ENCODE assay signal across 8 cellular contexts in genomic region chr9:37800631-37801286, GRCh38. TPM values are rescaled to one million over a fixed set of nuclear protein-coding genes. Genes with fewer than 3 reads are reported as not detected.
DNase-seq lines count a peak whose midpoint lies in the region; ATAC-seq and TF ChIP-seq lines count a peak whose summit lies in the region.

DCAF10 (plus strand) TSS chr9:37800797; CDS start chr9:37800867, 70 bp downstream.

- peak; percentile 87 for TF ChIP-seq POLR2A in GM18951 (IDR thresholded peaks at IDR 0.05; ENCODE audit: extremely low read depth, insufficient read depth, insufficient read length)
- peak; percentile 74 for TF ChIP-seq POLR2A in right lobe of liver (IDR thresholded peaks at IDR 0.05)

- ATAC-seq in HG03175 (IDR thresholded peaks at IDR 0.05; ENCODE audit: unreplicated experiment) = peak; percentile 72
- peak; percentile 95 to 97 (median 96) for ATAC-seq in right lobe of liver

- H3K27me3 ChIP-seq in right lobe of liver = no peaks in the 10 kb centered on the region

- WGBS in right lobe of liver (ENCODE audit: insufficient coverage, low coverage, low lambda C conversion rate, missing lambda C conversion rate) = 0% methylated on average over 6 of the region's 72 CpGs

- peaks cover 0 to 16% (median 6%) of the 10 kb centered on the region in 4 donors for H3K4me1 ChIP-seq in right lobe of liver

- in situ Hi-C loops in GM18951 (cut with MboI; ENCODE audit: low sequenced_read_pairs, unreplicated experiment) = no loop called here

- intact Hi-C loops in right lobe of liver (cut with DNase I) = loop anchor here in 1 of 2 donors (2.0 kb wide), 1 partner anchor 16 kb away; the partner anchor contains the start of gene EXOSC3

- peak within 1 kb of the TSS; percentile 72 to 98 (median 94) for H3K4me3 ChIP-seq in right lobe of liver

- DNase-seq in Ammon's horn (ENCODE audit: low spot score) = peak; percentile 79
- peak; percentile 34 for DNase-seq in NCI-H510A (lab: John Stamatoyannopoulos, UW)
- peak; percentile 83 for DNase-seq in activated CD4-positive, alpha-beta T cell treated with anti-CD3 and anti-CD28 coated beads, Interleukin-2, amount 50 U/mL, for 4 hours
- DNase-seq in dermis microvascular lymphatic vessel endothelial cell (ENCODE audit: low read depth in 2 of 2) = peak; percentile 70 to 88
- DNase-seq in right lobe of liver = peak; percentile 89 to 90 (median 90)
- peak; percentile 81 to 92 for DNase-seq in stimulated activated CD4-positive, alpha-beta T cell treated with anti-CD3 and anti-CD28 coated beads, Interleukin-4, amount 100 ng/mL, for 4 hours

- peak in 1 of 4 donors; percentile 17 for TF ChIP-seq CTCF in right lobe of liver (IDR thresholded peaks at IDR 0.05)

- H3K36me3 ChIP-seq in right lobe of liver = peaks cover 0 to 4% (median 0%) of the 10 kb centered on the region in 4 donors

- peak within 1 kb of the TSS; percentile 72 to 89 (median 81) for H3K27ac ChIP-seq in right lobe of liver

- peaks cover 0 to 6% (median 0%) of the 10 kb centered on the region in 4 donors for H3K9me3 ChIP-seq in right lobe of liver

RNA-seq across cellular contexts. Expression of gene DCAF10, which starts in this region (rescaled TPM):
- total RNA-seq in dermis microvascular lymphatic vessel endothelial cell (12.3 and 23.4 TPM in 2 replicates), right lobe of liver (10 to 100 TPM; 20.1 to 28.3 (median 23.1) TPM)

Comparison
In these comparisons a context has a peak if more than half of its experiments do, and no peak if none do; other contexts are left out.
1. Peak in every context shown above with its lines: DNase-seq, ATAC-seq, H3K4me3 ChIP-seq and H3K27ac ChIP-seq.
2. DNase-seq: peak in every context shown above with its lines; median percentile 90 in right lobe of liver; 86 in stimulated activated CD4-positive, alpha-beta T cell treated with anti-CD3 and anti-CD28 coated beads, Interleukin-4, amount 100 ng/mL, for 4 hours; 83 in activated CD4-positive, alpha-beta T cell treated with anti-CD3 and anti-CD28 coated beads, Interleukin-2, amount 50 U/mL, for 4 hours; 79 in Ammon's horn; 79 in dermis microvascular lymphatic vessel endothelial cell; 34 in NCI-H510A.